Comparison of ENCODE assay signal across 7 cellular contexts in the genomic region with DNA sequence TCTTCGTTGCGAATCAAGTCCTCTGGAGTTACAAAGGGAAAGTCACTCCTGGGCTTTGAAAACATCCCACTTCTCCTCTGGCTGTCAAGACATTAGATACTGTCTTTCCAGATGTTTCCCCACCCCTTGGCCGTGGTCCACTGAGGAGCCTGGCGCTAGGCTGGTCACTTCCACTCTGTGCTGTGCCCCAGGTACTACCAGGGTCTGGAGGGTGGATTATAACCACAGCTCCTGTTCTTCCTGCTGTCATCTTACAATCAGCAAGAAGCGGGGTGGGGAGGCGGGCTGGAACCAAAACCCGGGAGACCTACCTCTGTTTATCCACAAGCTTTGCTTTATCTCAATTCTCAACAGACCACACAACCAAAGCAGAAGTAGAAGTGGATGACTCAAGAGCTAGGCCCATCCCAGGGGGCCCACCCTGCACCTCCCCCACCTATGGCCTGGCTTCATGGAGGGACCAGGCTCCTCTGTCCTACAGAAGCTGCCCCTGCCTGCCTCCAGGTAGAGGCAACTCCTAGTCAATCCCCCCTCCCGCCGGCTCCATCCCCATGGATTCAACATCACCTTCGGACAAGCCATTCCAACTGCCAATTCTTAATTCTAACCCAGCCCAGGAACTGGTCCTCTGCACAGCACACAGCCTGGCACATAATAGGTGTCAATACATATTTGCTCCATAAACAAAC.
DNase-seq lines count a peak whose midpoint lies in the region; ATAC-seq and TF ChIP-seq lines count a peak whose summit lies in the region.

No MANE protein-coding gene starts in this region.

- peaks cover 96% of the 10 kb centered on the region for H3K36me3 Mint-ChIP-seq in stimulated activated effector memory CD8-positive, alpha-beta T cell treated with anti-CD3 and anti-CD28 coated beads, Interleukin-12 subunit alpha, Interleukin-12 subunit beta, amount 100 ng/mL, for 72 hours

- TF ChIP-seq POLR2A in GM19099 (IDR thresholded peaks at IDR 0.05; ENCODE audit: extremely low read depth, insufficient read length, low read depth) = peak; percentile 35

- H3K27ac Mint-ChIP-seq in stimulated activated effector memory CD8-positive, alpha-beta T cell treated with anti-CD3 and anti-CD28 coated beads, Interleukin-12 subunit alpha, Interleukin-12 subunit beta, amount 100 ng/mL, for 72 hours = peak overlapping the region; percentile 98

- H3K27ac ChIP-seq in epithelial cell of prostate = peak overlapping the region; percentile 99

- peak; percentile 68 for DNase-seq in SIG-M5 (lab: John Stamatoyannopoulos, UW)
- no peak for DNase-seq in epithelial cell of prostate (ENCODE audit: low read depth, low spot score)
- no peak for DNase-seq in stimulated activated effector memory CD8-positive, alpha-beta T cell treated with anti-CD3 and anti-CD28 coated beads, Interleukin-12 subunit alpha, Interleukin-12 subunit beta, amount 100 ng/mL, for 72 hours (ENCODE audit: low spot score in 2 of 2)
- no peak for DNase-seq in hippocampal formation (lab: John Stamatoyannopoulos, UW)
- no peak for DNase-seq in NCI-H1436 treated with DMSO at 0.1 percent for 48 hours (lab: John Stamatoyannopoulos, UW)

- ATAC-seq in stimulated activated effector memory CD8-positive, alpha-beta T cell treated with anti-CD3 and anti-CD28 coated beads, Interleukin-12 subunit alpha, Interleukin-12 subunit beta, amount 100 ng/mL, for 72 hours = no peak
- ATAC-seq in GM19023 (IDR thresholded peaks at IDR 0.05; ENCODE audit: unreplicated experiment) = no peak

- H3K4me1 Mint-ChIP-seq in stimulated activated effector memory CD8-positive, alpha-beta T cell treated with anti-CD3 and anti-CD28 coated beads, Interleukin-12 subunit alpha, Interleukin-12 subunit beta, amount 100 ng/mL, for 72 hours = peaks cover 97% of the 10 kb centered on the region

- no peaks in the 10 kb centered on the region for H3K9me3 Mint-ChIP-seq in stimulated activated effector memory CD8-positive, alpha-beta T cell treated with anti-CD3 and anti-CD28 coated beads, Interleukin-12 subunit alpha, Interleukin-12 subunit beta, amount 100 ng/mL, for 72 hours

- H3K4me3 Mint-ChIP-seq in stimulated activated effector memory CD8-positive, alpha-beta T cell treated with anti-CD3 and anti-CD28 coated beads, Interleukin-12 subunit alpha, Interleukin-12 subunit beta, amount 100 ng/mL, for 72 hours = peak overlapping the region; percentile 78
